Comparison of ENCODE assay signal across 8 cellular contexts in genomic region chr17:45447653-45448049, GRCh38. TPM values are rescaled to one million over a fixed set of nuclear protein-coding genes. Genes with fewer than 3 reads are reported as not detected.
DNase-seq lines count a peak whose midpoint lies in the region; ATAC-seq and TF ChIP-seq lines count a peak whose summit lies in the region.
"Not testable (repeated sequence)": the region's sequence is repeated elsewhere in the genome, so short reads cannot be mapped to it uniquely, and the experiment has no call there.

No MANE protein-coding gene starts in this region.

- not testable (repeated sequence) for H3K36me3 ChIP-seq in Caco-2 (ENCODE audit: control insufficient read depth, insufficient read depth, low read length); OCI-LY7 (ENCODE audit: insufficient read depth, low read length)
- H3K36me3 ChIP-seq in adipocyte (ENCODE audit: control insufficient read depth, insufficient read depth, low read length, severe bottlenecking), result peaks cover 12% of the 10 kb centered on the region

- H3K27me3 ChIP-seq in Caco-2 (replicated peaks; ENCODE audit: control insufficient read depth, insufficient read depth, low read length); adipocyte (replicated peaks; ENCODE audit: control insufficient read depth, insufficient read depth, low read length); foreskin keratinocyte: not testable (repeated sequence)

- H3K27ac Mint-ChIP-seq in Caco-2 (ENCODE audit: unreplicated experiment), result peak overlapping the region; percentile 13
- H3K27ac Mint-ChIP-seq in dendritic cell treated with granulocyte-macrophage colony-stimulating factor and Interleukin-4, amounts not matched to agents 40 ng/mL and 50 ng/mL, for 4 days, result peak overlapping the region; percentile 27
- peak overlapping the region; percentile 23 to 60 for H3K27ac Mint-ChIP-seq in natural killer cell
- H3K27ac Mint-ChIP-seq in type B pancreatic cell, result peak overlapping the region; percentile 56

- not testable (repeated sequence) for BruUV-seq in Caco-2 (replicated peaks; lab: Mats Ljungman, UMichigan); OCI-LY7 (replicated peaks; lab: Mats Ljungman, UMichigan)

- H3K4me3 Mint-ChIP-seq in Caco-2 (ENCODE audit: unreplicated experiment); dendritic cell treated with granulocyte-macrophage colony-stimulating factor and Interleukin-4, amounts not matched to agents 40 ng/mL and 50 ng/mL, for 4 days; natural killer cell; type B pancreatic cell: not testable (repeated sequence)

- not testable (repeated sequence) for H3K79me2 ChIP-seq in OCI-LY7 (ENCODE audit: insufficient read depth, low read depth, low read length)

- H3K4me1 ChIP-seq in Caco-2, foreskin keratinocyte: not testable (repeated sequence)
- peaks cover 34% of the 10 kb centered on the region for H3K4me1 ChIP-seq in OCI-LY7 (ENCODE audit: insufficient read depth, low read length, poor library complexity, severe bottlenecking)
- H3K4me1 ChIP-seq in adipocyte (ENCODE audit: control insufficient read depth, insufficient read depth, low read length), result peaks cover 17% of the 10 kb centered on the region

- CTCF ChIA-PET in Caco-2 (lab: Charles Lee), result interaction anchor here (0.6 kb wide), 1 partner anchor 20 kb away, joined by 4 read pairs; no protein-coding TSS in a partner anchor
- CTCF ChIA-PET in OCI-LY7 (lab: Charles Lee; ENCODE audit: unreplicated experiment), result not testable (repeated sequence)

- H3K4me3 ChIP-seq in Caco-2 (ENCODE audit: low read depth, low read length); OCI-LY7 (ENCODE audit: low read depth, low read length, poor library complexity, severe bottlenecking); adipocyte (ENCODE audit: low read length): not testable (repeated sequence)

- H3K4me2 ChIP-seq in OCI-LY7 (ENCODE audit: low read length), result peak overlapping the region; percentile 56; the same call in 1 of the 2 replicates

- H3K27ac ChIP-seq in OCI-LY7 (ENCODE audit: low read depth, low read length, poor library complexity, severe bottlenecking), result not testable (repeated sequence)
- peak overlapping the region; percentile 50 for H3K27ac ChIP-seq in foreskin keratinocyte

- not testable (repeated sequence) for H3K9me2 ChIP-seq in OCI-LY7 (ENCODE audit: insufficient read depth, low read length)

- H3K4me1 Mint-ChIP-seq in Caco-2 (ENCODE audit: low read depth, unreplicated experiment) (peaks cover 15% of the 10 kb centered on the region), natural killer cell (peaks cover 16 to 41% of the 10 kb centered on the region in 2 donors)
- H3K4me1 Mint-ChIP-seq in dendritic cell treated with granulocyte-macrophage colony-stimulating factor and Interleukin-4, amounts not matched to agents 40 ng/mL and 50 ng/mL, for 4 days (ENCODE audit: low read depth), result peaks cover 43% of the 10 kb centered on the region
- not testable (repeated sequence) for H3K4me1 Mint-ChIP-seq in type B pancreatic cell (ENCODE audit: unreplicated experiment)

- H3K27me3 Mint-ChIP-seq in Caco-2 (ENCODE audit: insufficient read depth, unreplicated experiment); dendritic cell treated with granulocyte-macrophage colony-stimulating factor and Interleukin-4, amounts not matched to agents 40 ng/mL and 50 ng/mL, for 4 days; natural killer cell (ENCODE audit: low read depth in 2 of 2); type B pancreatic cell: not testable (repeated sequence)

- POLR2A ChIA-PET in Caco-2 (lab: Charles Lee); OCI-LY7 (lab: Charles Lee): not testable (repeated sequence)

- H4K20me1 ChIP-seq in OCI-LY7 (ENCODE audit: insufficient read depth, low read length), result not testable (repeated sequence)

- H3K9me3 ChIP-seq in Caco-2; OCI-LY7 (ENCODE audit: low read length); adipocyte (ENCODE audit: control insufficient read depth, low read length): not testable (repeated sequence)

- H3K9ac ChIP-seq in adipocyte (ENCODE audit: low read length), result peak overlapping the region; percentile 63

- not testable (repeated sequence) for DNase-seq in Caco-2; OCI-LY7 (ENCODE audit: low spot score); adipocyte (ENCODE audit: low read depth); natural killer cell; type B pancreatic cell (ENCODE audit: extremely low spot score, unreplicated experiment)
- DNase-seq in foreskin keratinocyte, result peak in 1 of 2 donors; percentile 40
- peak in 1 of 2 donors; percentile 41 for DNase-seq in left colon

- H3K9me3 Mint-ChIP-seq in Caco-2 (ENCODE audit: unreplicated experiment); dendritic cell treated with granulocyte-macrophage colony-stimulating factor and Interleukin-4, amounts not matched to agents 40 ng/mL and 50 ng/mL, for 4 days; natural killer cell; type B pancreatic cell: not testable (repeated sequence)

- not testable (repeated sequence) for TF ChIP-seq CTCF in Caco-2 (IDR thresholded peaks at IDR 0.05; ENCODE audit: insufficient read depth in 1 of 2, low read depth in 1 of 2, low read length in 1 of 2, severe bottlenecking in 1 of 2, unreplicated experiment in 1 of 2); OCI-LY7 (conservative IDR thresholded peaks at IDR 0.05; ENCODE audit: low read length); foreskin keratinocyte (conservative IDR thresholded peaks at IDR 0.05); natural killer cell (IDR thresholded peaks at IDR 0.05); type B pancreatic cell (conservative IDR thresholded peaks at IDR 0.05)

- H2AFZ ChIP-seq in OCI-LY7 (ENCODE audit: low read length), result not testable (repeated sequence)

- ATAC-seq in foreskin keratinocyte, natural killer cell: not testable (repeated sequence)
- ATAC-seq in left colon, result peak; percentile 40

- intact Hi-C loops in Caco-2 (cut with micrococcal nuclease; ENCODE audit: unreplicated experiment); OCI-LY7 (cut with micrococcal nuclease; ENCODE audit: unreplicated experiment); dendritic cell treated with granulocyte-macrophage colony-stimulating factor and Interleukin-4, amounts not matched to agents 40 ng/mL and 50 ng/mL, for 4 days (cut with micrococcal nuclease); left colon (cut with DNase I, micrococcal nuclease); natural killer cell (cut with micrococcal nuclease): not testable (repeated sequence)

- not testable (repeated sequence) for H3K36me3 Mint-ChIP-seq in Caco-2 (ENCODE audit: insufficient read depth, unreplicated experiment); natural killer cell; type B pancreatic cell
- peaks cover 78% of the 10 kb centered on the region for H3K36me3 Mint-ChIP-seq in dendritic cell treated with granulocyte-macrophage colony-stimulating factor and Interleukin-4, amounts not matched to agents 40 ng/mL and 50 ng/mL, for 4 days (ENCODE audit: low read depth)

RNA-seq across cellular contexts. Expression of gene ARHGAP27, which starts 15.0 kb away (rescaled TPM):
- total RNA-seq in Caco-2 (2022) (35.9 and 40.2 TPM in 2 replicates), OCI-LY7 (2022) (56.8 and 62.7 TPM in 2 replicates), foreskin keratinocyte (13.3 and 13.5 TPM in 2 replicates), left colon (100 to 1,000 TPM; 146 to 165 TPM), natural killer cell (100 to 1,000 TPM; 125 to 141 (median 126) TPM), type B pancreatic cell (ENCODE audit: low replicate concordance) (26.8 and 56.2 TPM in 2 replicates)
- 55.5 and 66.1 TPM in 2 replicates for total RNA-seq in OCI-LY7 (2014; rRNA removed; shearing (Covaris generic))
- 9.5 and 10.0 TPM in 2 replicates for polyA plus RNA-seq in foreskin keratinocyte

RNA-seq across cellular contexts. Expression of gene PLEKHM1, which starts 42.9 kb away (rescaled TPM):
- 30.4 and 36.8 TPM in 2 replicates for total RNA-seq in Caco-2 (2022)
- total RNA-seq in OCI-LY7 (2014; rRNA removed; shearing (Covaris generic)), result 6.5 and 11.8 TPM in 2 replicates
- total RNA-seq in OCI-LY7 (2022), result 29.3 and 36.7 TPM in 2 replicates
- total RNA-seq in foreskin keratinocyte, result 24.5 and 25.6 TPM in 2 replicates
- polyA plus RNA-seq in foreskin keratinocyte, result 14.5 and 15.8 TPM in 2 replicates
- total RNA-seq in left colon, result 10 to 100 TPM; 56.9 to 73.7 TPM
- 100 to 1,000 TPM; 140 to 160 (median 158) TPM for total RNA-seq in natural killer cell
- total RNA-seq in type B pancreatic cell (ENCODE audit: low replicate concordance), result 42.1 and 63.1 TPM in 2 replicates
